Comparison of ENCODE assay signal across 8 cellular contexts in the genomic region with DNA sequence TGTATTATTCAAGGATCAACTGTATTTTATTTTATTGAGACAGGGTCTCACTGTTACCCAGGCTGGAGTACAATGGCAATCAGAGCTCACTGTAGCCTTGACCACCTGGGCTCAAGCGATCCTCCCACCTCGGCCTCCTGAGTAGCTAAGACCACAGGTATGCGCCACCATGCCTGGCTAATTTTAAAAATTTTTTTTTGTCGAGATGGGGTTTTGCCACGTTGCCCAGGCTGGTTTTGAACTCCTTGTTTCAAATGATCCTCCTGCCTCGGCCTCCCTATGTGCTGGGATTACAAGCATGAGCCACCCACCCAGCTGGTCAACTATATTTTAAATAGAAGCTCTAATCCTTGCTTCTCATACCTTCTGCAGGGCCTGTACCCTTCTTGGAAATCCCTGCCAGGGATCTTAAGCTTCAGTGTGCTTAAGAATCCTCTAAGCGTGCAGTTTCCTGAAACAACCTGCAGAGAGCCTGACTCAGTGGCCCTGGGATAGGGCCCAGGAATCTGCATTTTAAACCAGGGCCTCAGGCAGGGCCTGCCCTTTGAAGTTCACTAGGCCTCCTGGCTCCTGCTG. TPM values are rescaled to one million over a fixed set of nuclear protein-coding genes. Genes with fewer than 3 reads are reported as not detected.
DNase-seq lines count a peak whose midpoint lies in the region; ATAC-seq and TF ChIP-seq lines count a peak whose summit lies in the region.
"Had no signal": no experiment of that assay in that cellular context is flagged by ENCODE, and none has a peak within 500 bp of the region (broad histone marks: within the 10 kb centered on the region; RNA-seq: fewer than 3 reads in every experiment).

No MANE protein-coding gene starts in this region.

- H3K27me3 ChIP-seq in GM23338 (ENCODE audit: insufficient read depth) (no peaks in the 10 kb centered on the region), SJSA1 (replicated peaks) (no peaks in the 10 kb centered on the region), esophagus muscularis mucosa (no peaks in the 10 kb centered on the region)

- H3K9me3 Mint-ChIP-seq in GM23338, result no peaks in the 10 kb centered on the region
- H3K9me3 Mint-ChIP-seq in stimulated activated memory B cell treated with anti-CD40 and anti-IgM and Interleukin-4, amounts not matched to agents 10 μg/mL and 1 μg/mL and 100 μg/mL, for 72 hours, result no peaks in the 10 kb centered on the region

- H3K4me3 Mint-ChIP-seq in GM23338, result no peak overlapping the region; the same call in 2 of the 3 replicates
- H3K4me3 Mint-ChIP-seq in stimulated activated memory B cell treated with anti-CD40 and anti-IgM and Interleukin-4, amounts not matched to agents 10 μg/mL and 1 μg/mL and 100 μg/mL, for 72 hours, result peak overlapping the region; percentile 99

- peaks cover 19% of the 10 kb centered on the region for H3K27me3 Mint-ChIP-seq in GM23338 (ENCODE audit: insufficient read depth, low read depth, poor library complexity)
- no peaks in the 10 kb centered on the region for H3K27me3 Mint-ChIP-seq in stimulated activated memory B cell treated with anti-CD40 and anti-IgM and Interleukin-4, amounts not matched to agents 10 μg/mL and 1 μg/mL and 100 μg/mL, for 72 hours

- H3K9me3 ChIP-seq in SJSA1 (replicated peaks) (no peaks in the 10 kb centered on the region), esophagus muscularis mucosa (no peaks in the 10 kb centered on the region)

- H3K4me2 ChIP-seq in GM23338, result peak overlapping the region; percentile 38; the same call in 1 of the 2 replicates

- H3K27ac ChIP-seq in GM23338 (ENCODE audit: low read depth) (no peak overlapping the region; the same call in 1 of the 2 replicates), SJSA1 (peak overlapping the region; percentile 46), esophagus muscularis mucosa (replicated peaks in 1 of 4) (peak overlapping the region; percentile 83 to 90 (median 86))

- in situ Hi-C loops in GM13977 (cut with MboI; ENCODE audit: low pct_unique_long_range_greater_than_20kb, low sequenced_read_pairs, unreplicated experiment), result no loop called here

- intact Hi-C loops in esophagus muscularis mucosa (cut with DNase I), result loop anchor here (5.0 kb wide), 1 partner anchor 33 kb away; no protein-coding TSS in a partner anchor

- peaks cover 8% of the 10 kb centered on the region; the same call in 1 of the 2 replicates for H3F3A ChIP-seq in GM23338 (replicated peaks; ENCODE audit: low read depth)

- no peak overlapping the region for H2AFZ ChIP-seq in GM23338

- no peak for ATAC-seq in GM23338
- ATAC-seq in stimulated activated memory B cell treated with anti-CD40 and anti-IgM and Interleukin-4, amounts not matched to agents 10 μg/mL and 1 μg/mL and 100 μg/mL, for 72 hours, result no peak
- ATAC-seq in GM18861 (IDR thresholded peaks at IDR 0.05; ENCODE audit: unreplicated experiment), result no peak

- no peak for TF ChIP-seq POLR2A in esophagus muscularis mucosa (IDR thresholded peaks at IDR 0.05; ENCODE audit: low read depth)

- H3K4me1 ChIP-seq in GM23338 (ENCODE audit: insufficient read depth) (peaks cover 64% of the 10 kb centered on the region), SJSA1 (replicated peaks) (peaks cover 44% of the 10 kb centered on the region), esophagus muscularis mucosa (peaks cover 52 to 83% (median 77%) of the 10 kb centered on the region in 4 donors)

- H3K36me3 ChIP-seq in GM23338 (ENCODE audit: insufficient read depth) (no peaks in the 10 kb centered on the region), SJSA1 (0 out of 2 replicates have a peak, but pooled peaks cover 11% of the 10 kb centered on the region), esophagus muscularis mucosa (peaks cover 0 to 15% (median 14%) of the 10 kb centered on the region in 4 donors)

- H3K9me2 ChIP-seq in GM23338 (ENCODE audit: insufficient read depth), result no peaks in the 10 kb centered on the region

- no peak for DNase-seq in GM23338 (ENCODE audit: low spot score)
- DNase-seq in SJSA1 (ENCODE audit: low read depth in 1 of 2, low spot score in 2 of 2), result no peak
- no peak for DNase-seq in esophagus muscularis mucosa (ENCODE audit: extremely low spot score)
- DNase-seq in GM13977 (ENCODE audit: low spot score), result no peak
- no peak for DNase-seq in NCI-H2081 treated with DMSO at 0.1 percent for 48 hours (lab: John Stamatoyannopoulos, UW)
- DNase-seq: retina had no signal

- TF ChIP-seq EP300 in esophagus muscularis mucosa (IDR thresholded peaks at IDR 0.05), result no peak

- WGBS in esophagus muscularis mucosa, result 79% methylated on average over 7 of the region's 7 CpGs

- H3K4me1 Mint-ChIP-seq in GM23338, result peaks cover 84% of the 10 kb centered on the region
- H3K4me1 Mint-ChIP-seq in stimulated activated memory B cell treated with anti-CD40 and anti-IgM and Interleukin-4, amounts not matched to agents 10 μg/mL and 1 μg/mL and 100 μg/mL, for 72 hours, result peaks cover 75% of the 10 kb centered on the region

- H3K27ac Mint-ChIP-seq in GM23338, result no peak overlapping the region
- peak overlapping the region; percentile 92 for H3K27ac Mint-ChIP-seq in stimulated activated memory B cell treated with anti-CD40 and anti-IgM and Interleukin-4, amounts not matched to agents 10 μg/mL and 1 μg/mL and 100 μg/mL, for 72 hours

- TF ChIP-seq CTCF in GM23338 (conservative IDR thresholded peaks at IDR 0.05; ENCODE audit: low read depth in 2 of 2) (no peak), esophagus muscularis mucosa (IDR thresholded peaks at IDR 0.05) (no peak), GM13977 (IDR thresholded peaks at IDR 0.05; ENCODE audit: extremely low read depth, insufficient read depth, missing control alignments) (no peak)

- H4K20me1 ChIP-seq in GM23338 (replicated peaks; ENCODE audit: insufficient read depth), result no peaks in the 10 kb centered on the region

- H3K4me3 ChIP-seq in GM23338, result no peak overlapping the region
- no peak overlapping the region for H3K4me3 ChIP-seq in SJSA1
- H3K4me3 ChIP-seq in esophagus muscularis mucosa, result peak overlapping the region in 1 of 4 donors; percentile 19

- no peaks in the 10 kb centered on the region; the same call in 1 of the 2 replicates for H3K79me2 ChIP-seq in GM23338 (replicated peaks; ENCODE audit: insufficient read depth)

- H3K36me3 Mint-ChIP-seq in GM23338 (ENCODE audit: low read depth), result peaks cover 7% of the 10 kb centered on the region
- H3K36me3 Mint-ChIP-seq in stimulated activated memory B cell treated with anti-CD40 and anti-IgM and Interleukin-4, amounts not matched to agents 10 μg/mL and 1 μg/mL and 100 μg/mL, for 72 hours, result peaks cover 64% of the 10 kb centered on the region

TF ChIP-seq in GM23338, 12 proteins besides CTCF, POLR2A, EP300 and RAD21 (continues in another document):
- TF ChIP-seq NANOG (IDR thresholded peaks at IDR 0.05; ENCODE audit: borderline replicate concordance) (no peak), STAT1 (IDR thresholded peaks at IDR 0.05; ENCODE audit: unreplicated experiment) (no peak), ETS1 (IDR thresholded peaks at IDR 0.05) (no peak), ZNF114 (CRISPR knock-in tag; IDR thresholded peaks at IDR 0.05) (no peak), ZNF331 (CRISPR knock-in tag; IDR thresholded peaks at IDR 0.05; ENCODE audit: low read depth) (no peak), CREB1 (CRISPR knock-in tag; IDR thresholded peaks at IDR 0.05; ENCODE audit: low read depth) (no peak)
- TF ChIP-seq, protein P1, sequence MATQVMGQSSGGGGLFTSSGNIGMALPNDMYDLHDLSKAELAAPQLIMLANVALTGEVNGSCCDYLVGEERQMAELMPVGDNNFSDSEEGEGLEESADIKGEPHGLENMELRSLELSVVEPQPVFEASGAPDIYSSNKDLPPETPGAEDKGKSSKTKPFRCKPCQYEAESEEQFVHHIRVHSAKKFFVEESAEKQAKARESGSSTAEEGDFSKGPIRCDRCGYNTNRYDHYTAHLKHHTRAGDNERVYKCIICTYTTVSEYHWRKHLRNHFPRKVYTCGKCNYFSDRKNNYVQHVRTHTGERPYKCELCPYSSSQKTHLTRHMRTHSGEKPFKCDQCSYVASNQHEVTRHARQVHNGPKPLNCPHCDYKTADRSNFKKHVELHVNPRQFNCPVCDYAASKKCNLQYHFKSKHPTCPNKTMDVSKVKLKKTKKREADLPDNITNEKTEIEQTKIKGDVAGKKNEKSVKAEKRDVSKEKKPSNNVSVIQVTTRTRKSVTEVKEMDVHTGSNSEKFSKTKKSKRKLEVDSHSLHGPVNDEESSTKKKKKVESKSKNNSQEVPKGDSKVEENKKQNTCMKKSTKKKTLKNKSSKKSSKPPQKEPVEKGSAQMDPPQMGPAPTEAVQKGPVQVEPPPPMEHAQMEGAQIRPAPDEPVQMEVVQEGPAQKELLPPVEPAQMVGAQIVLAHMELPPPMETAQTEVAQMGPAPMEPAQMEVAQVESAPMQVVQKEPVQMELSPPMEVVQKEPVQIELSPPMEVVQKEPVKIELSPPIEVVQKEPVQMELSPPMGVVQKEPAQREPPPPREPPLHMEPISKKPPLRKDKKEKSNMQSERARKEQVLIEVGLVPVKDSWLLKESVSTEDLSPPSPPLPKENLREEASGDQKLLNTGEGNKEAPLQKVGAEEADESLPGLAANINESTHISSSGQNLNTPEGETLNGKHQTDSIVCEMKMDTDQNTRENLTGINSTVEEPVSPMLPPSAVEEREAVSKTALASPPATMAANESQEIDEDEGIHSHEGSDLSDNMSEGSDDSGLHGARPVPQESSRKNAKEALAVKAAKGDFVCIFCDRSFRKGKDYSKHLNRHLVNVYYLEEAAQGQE (IDR thresholded peaks at IDR 0.05; ENCODE audit: unreplicated experiment), result no peak

RNA-seq across cellular contexts. Expression of gene AKNA, which starts 2.9 kb away (rescaled TPM):
- 19.6 and 28.1 TPM in 2 replicates for total RNA-seq in GM23338 (2014; rRNA removed; shearing (Covaris generic))
- 9.0 and 11.2 TPM in 2 replicates for polyA plus RNA-seq in GM23338 (2016; fragmentation: Nextera tagmentation; extraction: Ambion mirVana)
- total RNA-seq in SJSA1 (2014; rRNA removed; shearing (Covaris generic)), result 0.47 and 4.8 TPM in 2 replicates
- total RNA-seq in esophagus muscularis mucosa, result 10 to 100 TPM; 12.5 to 18.5 (median 17.3) TPM

RNA-seq across cellular contexts. Expression of gene ORM2, which starts 55.3 kb away (rescaled TPM):
- 0.76 TPM in 1 of 2 replicates, not detected in the other for total RNA-seq in GM23338 (2014; rRNA removed; shearing (Covaris generic))
- polyA plus RNA-seq in GM23338 (2016; fragmentation: Nextera tagmentation; extraction: Ambion mirVana), result 0.76 and 0.90 TPM in 2 replicates
- total RNA-seq in SJSA1 (2014; rRNA removed; shearing (Covaris generic)), result not detected in 2 replicates
- not detected for total RNA-seq in esophagus muscularis mucosa
